ENCODE assay signal across 29 cellular contexts in the genomic region with DNA sequence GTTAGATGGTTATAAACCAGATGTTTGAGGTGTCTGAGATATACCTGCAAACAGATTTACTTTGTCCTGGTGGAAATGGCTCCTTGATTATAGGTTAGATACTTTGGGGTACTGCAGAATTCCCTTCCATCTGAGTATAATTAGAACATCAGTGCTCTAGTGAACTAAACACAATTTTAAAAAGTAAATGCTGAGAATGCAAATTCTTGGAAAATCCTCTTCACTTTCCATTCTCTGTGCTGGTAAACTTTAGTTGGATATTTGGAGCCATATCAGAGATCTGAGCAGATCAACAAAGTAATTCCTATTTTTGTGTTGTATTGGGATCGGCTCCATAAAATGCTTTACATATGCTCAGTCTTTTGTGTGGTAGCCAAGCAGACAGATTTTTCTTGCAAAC. TPM values are rescaled to one million over a fixed set of nuclear protein-coding genes. Genes with fewer than 3 reads are reported as not detected.
"Had no signal": no experiment of that assay in that cellular context is flagged by ENCODE, and none has a peak within 500 bp of the region (broad histone marks: within the 10 kb centered on the region; RNA-seq: fewer than 3 reads in every experiment).

No MANE protein-coding gene starts in this region.

- H3K4me3 ChIP-seq: neural progenitor cell, ovary, psoas muscle, skin epidermis, smooth muscle cell, spleen, suprapubic skin, testis, tibial artery, transverse colon, upper lobe of right lung, uterus had no signal

- H3K9me3 ChIP-seq: ovary, psoas muscle, suprapubic skin, testis, tibial artery, transverse colon, upper lobe of right lung, uterus had no signal

- DNase-seq: natural killer cell; occipital lobe; ovary; posterior cingulate gyrus; psoas muscle; right cardiac atrium; spleen; stimulated activated CD4-positive, alpha-beta T cell treated with anti-CD3 and anti-CD28 coated beads, Interleukin-12 subunit alpha, Interleukin-12 subunit beta, amount 100 ng/mL, for 4 hours; stimulated activated CD4-positive, alpha-beta T cell treated with anti-CD3 and anti-CD28 coated beads, Interleukin-1b, Interleukin-23, amount 100 ng/mL, for 48 hours; stimulated activated CD4-positive, alpha-beta T cell treated with anti-CD3 and anti-CD28 coated beads, Interleukin-4, amount 100 ng/mL, for 1 hour; stimulated activated CD4-positive, alpha-beta T cell treated with anti-CD3 and anti-CD28 coated beads, Interleukin-4, amount 100 ng/mL, for 4 hours; stimulated activated CD8-positive, alpha-beta memory T cell treated with anti-CD3 and anti-CD28 coated beads, Interleukin-4, amount 100 ng/mL, for 48 hours; stimulated activated naive CD4-positive, alpha-beta T cell; stimulated activated naive CD8-positive, alpha-beta T cell treated with anti-CD3 and anti-CD28 coated beads, Interleukin-15, amount 100 ng/mL, for 72 hours; stimulated activated naive CD8-positive, alpha-beta T cell treated with anti-CD3 and anti-CD28 coated beads, Interleukin-15, Interleukin-2, amounts not matched to agents 100 U/mL and 50 U/mL, for 24 hours; substantia nigra; testis; tibial artery; transverse colon; upper lobe of right lung; uterus had no signal

- H3K79me2 ChIP-seq: parathyroid adenoma had no signal

- H3K27ac ChIP-seq: neural progenitor cell, ovary, parathyroid adenoma, psoas muscle, skin epidermis, spleen, suprapubic skin, testis, tibial artery, transverse colon, upper lobe of right lung, uterus had no signal

- H3K36me3 ChIP-seq: neural progenitor cell, ovary, spleen, suprapubic skin, tibial artery, transverse colon, upper lobe of right lung, uterus had no signal

- H3K27me3 ChIP-seq: neural progenitor cell, ovary, spleen, suprapubic skin, testis, tibial artery, transverse colon, upper lobe of right lung, uterus had no signal

- H3K9ac ChIP-seq: neural progenitor cell, parathyroid adenoma had no signal

- H2AFZ ChIP-seq: neural progenitor cell, parathyroid adenoma had no signal

- ATAC-seq: natural killer cell; psoas muscle; right cardiac atrium; sciatic nerve; stimulated activated memory B cell treated with anti-CD40 and anti-IgM and Interleukin-4, amounts not matched to agents 10 μg/mL and 1 μg/mL and 100 μg/mL, for 72 hours; stimulated activated naive CD8-positive, alpha-beta T cell treated with anti-CD3 and anti-CD28 coated beads, Interleukin-15, amount 100 ng/mL, for 72 hours; stimulated activated naive CD8-positive, alpha-beta T cell treated with anti-CD3 and anti-CD28 coated beads, Interleukin-15, Interleukin-2, amounts not matched to agents 100 U/mL and 50 U/mL, for 24 hours; upper lobe of right lung had no signal

- H3K4me1 ChIP-seq: neural progenitor cell, parathyroid adenoma, psoas muscle, spleen, suprapubic skin, testis, tibial artery, transverse colon, upper lobe of right lung, uterus had no signal

- H3K4me2 ChIP-seq: neural progenitor cell, smooth muscle cell had no signal

RNA-seq across cellular contexts. Expression of a gene that starts 38.0 kb away (rescaled TPM):
- total RNA-seq: osteoblast had no signal
- polyA plus RNA-seq: psoas muscle had no signal
